Comparison of ENCODE assay signal across 12 cellular contexts in genomic region chr3:36525115-36525711, GRCh38.
DNase-seq lines count a peak whose midpoint lies in the region; ATAC-seq and TF ChIP-seq lines count a peak whose summit lies in the region.
"Had no signal": no experiment of that assay in that cellular context is flagged by ENCODE, and none has a peak within 500 bp of the region (broad histone marks: within the 10 kb centered on the region; RNA-seq: fewer than 3 reads in every experiment).

No MANE protein-coding gene starts in this region.

- no peaks in the 10 kb centered on the region for H4K20me1 ChIP-seq in PC-3 (ENCODE audit: low read length)

- DNase-seq in Daoy (ENCODE audit: low read depth) (peak; percentile 3), PC-3 (peak; percentile 80), epithelial cell of esophagus (ENCODE audit: low read depth) (peak; percentile 70), mesothelial cell of epicardium (ENCODE audit: low spot score in 2 of 2, unreplicated experiment in 2 of 2) (no peak), WERI-Rb-1 (no peak)
- no peak for DNase-seq in T-helper 2 cell treated with Interferon-gamma antibody and Interleukin-4, amounts not matched to agents 5 μg/mL and 100 μg/mL, for 36 hours (ENCODE audit: low spot score)
- DNase-seq: activated T-cell treated with anti-CD3 and anti-CD28 coated beads for 4 hours; amniotic stem cell; CD4-positive, alpha-beta T cell; NCI-H2171 had no signal

- CTCF ChIA-PET in PC-3 (lab: Charles Lee): interaction anchor here (1.0 kb wide), 1 partner anchor 16 kb away, joined by 3 read pairs; no protein-coding TSS in a partner anchor

- H3K4me3 ChIP-seq in PC-3 (ENCODE audit: low read length): peak overlapping the region; percentile 37
- H3K4me3 ChIP-seq in epithelial cell of esophagus (ENCODE audit: low read length): no peak overlapping the region
- no peak overlapping the region for H3K4me3 ChIP-seq in WERI-Rb-1 (ENCODE audit: low read depth, low read length)

- no peaks in the 10 kb centered on the region for H3K79me2 ChIP-seq in PC-3 (ENCODE audit: low read length)

- no peak for TF ChIP-seq CTCF in PC-3 (conservative IDR thresholded peaks at IDR 0.05; ENCODE audit: low read depth, low read length)
- TF ChIP-seq CTCF in epithelial cell of esophagus (IDR thresholded peaks at IDR 0.05; ENCODE audit: insufficient read depth, low read depth, low read length, missing control alignments): no peak
- TF ChIP-seq CTCF in mesothelial cell of epicardium (IDR thresholded peaks at IDR 0.05; ENCODE audit: unreplicated experiment): no peak
- TF ChIP-seq CTCF in WERI-Rb-1 (IDR thresholded peaks at IDR 0.05; ENCODE audit: low read depth, low read length): no peak

- H3K27me3 Mint-ChIP-seq in mesothelial cell of epicardium (ENCODE audit: low read depth): no peaks in the 10 kb centered on the region
- H3K27me3 Mint-ChIP-seq in T-helper 2 cell treated with Interferon-gamma antibody and Interleukin-4, amounts not matched to agents 5 μg/mL and 100 μg/mL, for 36 hours (ENCODE audit: low read depth): no peaks in the 10 kb centered on the region

- no peaks in the 10 kb centered on the region for H3K36me3 Mint-ChIP-seq in mesothelial cell of epicardium
- H3K36me3 Mint-ChIP-seq in T-helper 2 cell treated with Interferon-gamma antibody and Interleukin-4, amounts not matched to agents 5 μg/mL and 100 μg/mL, for 36 hours (ENCODE audit: low read depth): no peaks in the 10 kb centered on the region

- ATAC-seq in PC-3 (peak; percentile 97), GM18868 (IDR thresholded peaks at IDR 0.05; ENCODE audit: unreplicated experiment) (no peak), HG02884 (IDR thresholded peaks at IDR 0.05; ENCODE audit: unreplicated experiment) (no peak)

- no peaks in the 10 kb centered on the region for H3F3A ChIP-seq in PC-3 (ENCODE audit: low read length, unreplicated experiment)

- H2AFZ ChIP-seq in PC-3 (ENCODE audit: low read length): peak overlapping the region; percentile 45; the same call in 1 of the 2 replicates

- no peaks in the 10 kb centered on the region for H3K27me3 ChIP-seq in PC-3 (ENCODE audit: low read length)
- H3K27me3 ChIP-seq in WERI-Rb-1 (ENCODE audit: insufficient read depth, low read depth, severe bottlenecking): no peaks in the 10 kb centered on the region

- peak overlapping the region; percentile 79 for H3K4me2 ChIP-seq in PC-3 (ENCODE audit: low read length)

- H3K4me3 Mint-ChIP-seq in mesothelial cell of epicardium: no peak overlapping the region
- no peak overlapping the region for H3K4me3 Mint-ChIP-seq in T-helper 2 cell treated with Interferon-gamma antibody and Interleukin-4, amounts not matched to agents 5 μg/mL and 100 μg/mL, for 36 hours
- H3K4me3 Mint-ChIP-seq: CD4-positive, alpha-beta T cell had no signal

- H3K27ac ChIP-seq in PC-3 (ENCODE audit: low read length) (peak overlapping the region; percentile 85), WERI-Rb-1 (no peak overlapping the region)

- peaks cover 23% of the 10 kb centered on the region for H3K4me1 Mint-ChIP-seq in mesothelial cell of epicardium
- H3K4me1 Mint-ChIP-seq in T-helper 2 cell treated with Interferon-gamma antibody and Interleukin-4, amounts not matched to agents 5 μg/mL and 100 μg/mL, for 36 hours (ENCODE audit: low read depth): no peaks in the 10 kb centered on the region

- no TSS peak for BruUV-seq in PC-3 (replicated peaks; lab: Mats Ljungman, UMichigan)

- POLR2A ChIA-PET in PC-3 (lab: Charles Lee; ENCODE audit: unreplicated experiment): interaction anchor here (0.6 to 1.1 kb wide), 2 partner anchors 8 to 374 kb away, joined by 5 to 12 read pairs; no protein-coding TSS in a partner anchor

- H3K9me2 ChIP-seq in PC-3 (replicated peaks; ENCODE audit: low read length): no peaks in the 10 kb centered on the region

- no peaks in the 10 kb centered on the region for H3K9me3 ChIP-seq in PC-3 (ENCODE audit: low read length)
- H3K9me3 ChIP-seq in WERI-Rb-1 (ENCODE audit: severe bottlenecking): no peaks in the 10 kb centered on the region

- no peaks in the 10 kb centered on the region for H3K36me3 ChIP-seq in PC-3 (ENCODE audit: low read depth, low read length)
- H3K36me3 ChIP-seq in WERI-Rb-1: no peaks in the 10 kb centered on the region

- H3K9me3 Mint-ChIP-seq in mesothelial cell of epicardium: no peaks in the 10 kb centered on the region
- no peaks in the 10 kb centered on the region for H3K9me3 Mint-ChIP-seq in T-helper 2 cell treated with Interferon-gamma antibody and Interleukin-4, amounts not matched to agents 5 μg/mL and 100 μg/mL, for 36 hours
- H3K9me3 Mint-ChIP-seq: CD4-positive, alpha-beta T cell had no signal

- H3K9ac ChIP-seq in PC-3 (ENCODE audit: low read length): peak overlapping the region; percentile 36; the same call in 1 of the 2 replicates

- peak overlapping the region; percentile 15 for H3K27ac Mint-ChIP-seq in mesothelial cell of epicardium
- H3K27ac Mint-ChIP-seq in T-helper 2 cell treated with Interferon-gamma antibody and Interleukin-4, amounts not matched to agents 5 μg/mL and 100 μg/mL, for 36 hours: no peak overlapping the region
- H3K27ac Mint-ChIP-seq: CD4-positive, alpha-beta T cell had no signal

- intact Hi-C loops in PC-3 (cut with micrococcal nuclease): loop anchor here (2.0 to 5.0 kb wide), 4 partner anchors 62 to 558 kb away; partner anchors contain the start of gene STAC

- H3K4me1 ChIP-seq in PC-3 (ENCODE audit: insufficient read depth, low read length): peaks cover 15% of the 10 kb centered on the region

Comparison
In these comparisons a context has a peak if more than half of its experiments do, and no peak if none do; other contexts are left out.
1. DNase-seq: peak in Daoy (single experiment), PC-3 (single experiment) and epithelial cell of esophagus (single experiment); none in mesothelial cell of epicardium (0 of 2), T-helper 2 cell treated with Interferon-gamma antibody and Interleukin-4, amounts not matched to agents 5 μg/mL and 100 μg/mL, for 36 hours (single experiment) and WERI-Rb-1 (single experiment).